In the genomic region with DNA sequence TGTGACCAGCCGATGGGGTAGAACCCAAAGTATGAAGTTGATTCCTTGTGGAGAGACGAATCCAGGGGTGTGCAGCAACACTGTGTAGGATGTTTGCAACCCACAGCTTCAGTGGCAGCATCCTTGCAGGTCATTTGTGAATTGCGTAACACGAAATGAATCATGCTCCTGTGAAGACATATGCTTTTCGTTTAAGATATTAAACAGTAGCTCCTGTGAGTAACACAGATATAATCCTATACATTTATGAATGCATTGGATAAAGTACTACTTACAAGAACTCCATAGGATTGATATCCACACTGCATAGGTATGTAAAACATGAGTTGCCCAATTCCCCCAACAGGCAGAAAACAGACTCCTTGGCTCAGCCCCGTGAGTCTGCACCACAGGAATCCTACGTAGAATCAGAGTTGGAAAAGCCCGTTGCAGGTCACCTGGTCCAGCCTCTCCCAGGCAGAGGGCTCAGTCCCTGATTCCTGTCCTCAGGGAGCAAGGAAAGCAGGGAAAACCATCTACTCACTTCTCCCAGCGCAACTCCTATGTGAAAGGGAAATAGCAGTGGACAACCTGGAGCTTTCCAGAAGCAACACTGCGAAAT, we compare ENCODE assay signal across 1 cellular context.
TF ChIP-seq lines count a peak whose summit lies in the region.

No MANE protein-coding gene starts in this region.

TF ChIP-seq in GM23338, 12 proteins besides CTCF, POLR2A, EP300 and RAD21 (continued from another document):
- TF ChIP-seq, protein P1, sequence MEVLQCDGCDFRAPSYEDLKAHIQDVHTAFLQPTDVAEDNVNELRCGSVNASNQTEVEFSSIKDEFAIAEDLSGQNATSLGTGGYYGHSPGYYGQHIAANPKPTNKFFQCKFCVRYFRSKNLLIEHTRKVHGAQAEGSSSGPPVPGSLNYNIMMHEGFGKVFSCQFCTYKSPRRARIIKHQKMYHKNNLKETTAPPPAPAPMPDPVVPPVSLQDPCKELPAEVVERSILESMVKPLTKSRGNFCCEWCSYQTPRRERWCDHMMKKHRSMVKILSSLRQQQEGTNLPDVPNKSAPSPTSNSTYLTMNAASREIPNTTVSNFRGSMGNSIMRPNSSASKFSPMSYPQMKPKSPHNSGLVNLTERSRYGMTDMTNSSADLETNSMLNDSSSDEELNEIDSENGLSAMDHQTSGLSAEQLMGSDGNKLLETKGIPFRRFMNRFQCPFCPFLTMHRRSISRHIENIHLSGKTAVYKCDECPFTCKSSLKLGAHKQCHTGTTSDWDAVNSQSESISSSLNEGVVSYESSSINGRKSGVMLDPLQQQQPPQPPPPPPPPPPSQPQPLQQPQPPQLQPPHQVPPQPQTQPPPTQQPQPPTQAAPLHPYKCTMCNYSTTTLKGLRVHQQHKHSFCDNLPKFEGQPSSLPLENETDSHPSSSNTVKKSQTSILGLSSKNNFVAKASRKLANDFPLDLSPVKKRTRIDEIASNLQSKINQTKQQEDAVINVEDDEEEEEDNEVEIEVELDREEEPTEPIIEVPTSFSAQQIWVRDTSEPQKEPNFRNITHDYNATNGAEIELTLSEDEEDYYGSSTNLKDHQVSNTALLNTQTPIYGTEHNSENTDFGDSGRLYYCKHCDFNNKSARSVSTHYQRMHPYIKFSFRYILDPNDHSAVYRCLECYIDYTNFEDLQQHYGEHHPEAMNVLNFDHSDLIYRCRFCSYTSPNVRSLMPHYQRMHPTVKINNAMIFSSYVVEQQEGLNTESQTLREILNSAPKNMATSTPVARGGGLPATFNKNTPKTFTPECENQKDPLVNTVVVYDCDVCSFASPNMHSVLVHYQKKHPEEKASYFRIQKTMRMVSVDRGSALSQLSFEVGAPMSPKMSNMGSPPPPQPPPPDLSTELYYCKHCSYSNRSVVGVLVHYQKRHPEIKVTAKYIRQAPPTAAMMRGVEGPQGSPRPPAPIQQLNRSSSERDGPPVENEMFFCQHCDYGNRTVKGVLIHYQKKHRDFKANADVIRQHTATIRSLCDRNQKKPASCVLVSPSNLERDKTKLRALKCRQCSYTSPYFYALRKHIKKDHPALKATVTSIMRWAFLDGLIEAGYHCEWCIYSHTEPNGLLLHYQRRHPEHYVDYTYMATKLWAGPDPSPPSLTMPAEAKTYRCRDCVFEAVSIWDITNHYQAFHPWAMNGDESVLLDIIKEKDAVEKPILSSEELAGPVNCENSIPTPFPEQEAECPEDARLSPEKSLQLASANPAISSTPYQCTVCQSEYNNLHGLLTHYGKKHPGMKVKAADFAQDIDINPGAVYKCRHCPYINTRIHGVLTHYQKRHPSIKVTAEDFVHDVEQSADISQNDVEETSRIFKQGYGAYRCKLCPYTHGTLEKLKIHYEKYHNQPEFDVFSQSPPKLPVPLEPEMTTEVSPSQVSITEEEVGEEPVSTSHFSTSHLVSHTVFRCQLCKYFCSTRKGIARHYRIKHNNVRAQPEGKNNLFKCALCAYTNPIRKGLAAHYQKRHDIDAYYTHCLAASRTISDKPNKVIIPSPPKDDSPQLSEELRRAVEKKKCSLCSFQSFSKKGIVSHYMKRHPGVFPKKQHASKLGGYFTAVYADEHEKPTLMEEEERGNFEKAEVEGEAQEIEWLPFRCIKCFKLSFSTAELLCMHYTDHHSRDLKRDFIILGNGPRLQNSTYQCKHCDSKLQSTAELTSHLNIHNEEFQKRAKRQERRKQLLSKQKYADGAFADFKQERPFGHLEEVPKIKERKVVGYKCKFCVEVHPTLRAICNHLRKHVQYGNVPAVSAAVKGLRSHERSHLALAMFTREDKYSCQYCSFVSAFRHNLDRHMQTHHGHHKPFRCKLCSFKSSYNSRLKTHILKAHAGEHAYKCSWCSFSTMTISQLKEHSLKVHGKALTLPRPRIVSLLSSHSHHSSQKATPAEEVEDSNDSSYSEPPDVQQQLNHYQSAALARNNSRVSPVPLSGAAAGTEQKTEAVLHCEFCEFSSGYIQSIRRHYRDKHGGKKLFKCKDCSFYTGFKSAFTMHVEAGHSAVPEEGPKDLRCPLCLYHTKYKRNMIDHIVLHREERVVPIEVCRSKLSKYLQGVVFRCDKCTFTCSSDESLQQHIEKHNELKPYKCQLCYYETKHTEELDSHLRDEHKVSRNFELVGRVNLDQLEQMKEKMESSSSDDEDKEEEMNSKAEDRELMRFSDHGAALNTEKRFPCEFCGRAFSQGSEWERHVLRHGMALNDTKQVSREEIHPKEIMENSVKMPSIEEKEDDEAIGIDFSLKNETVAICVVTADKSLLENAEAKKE (CRISPR knock-in tag; IDR thresholded peaks at IDR 0.05), result no peak
- no peak for TF ChIP-seq STAT1 (IDR thresholded peaks at IDR 0.05; ENCODE audit: unreplicated experiment)
- TF ChIP-seq ZNF114 (CRISPR knock-in tag; IDR thresholded peaks at IDR 0.05), result no peak
- TF ChIP-seq, protein P2, sequence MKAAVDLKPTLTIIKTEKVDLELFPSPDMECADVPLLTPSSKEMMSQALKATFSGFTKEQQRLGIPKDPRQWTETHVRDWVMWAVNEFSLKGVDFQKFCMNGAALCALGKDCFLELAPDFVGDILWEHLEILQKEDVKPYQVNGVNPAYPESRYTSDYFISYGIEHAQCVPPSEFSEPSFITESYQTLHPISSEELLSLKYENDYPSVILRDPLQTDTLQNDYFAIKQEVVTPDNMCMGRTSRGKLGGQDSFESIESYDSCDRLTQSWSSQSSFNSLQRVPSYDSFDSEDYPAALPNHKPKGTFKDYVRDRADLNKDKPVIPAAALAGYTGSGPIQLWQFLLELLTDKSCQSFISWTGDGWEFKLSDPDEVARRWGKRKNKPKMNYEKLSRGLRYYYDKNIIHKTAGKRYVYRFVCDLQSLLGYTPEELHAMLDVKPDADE (IDR thresholded peaks at IDR 0.05), result no peak
- no peak for TF ChIP-seq EZH2 (IDR thresholded peaks at IDR 0.05; ENCODE audit: low read depth, unreplicated experiment)
- TF ChIP-seq NANOG (IDR thresholded peaks at IDR 0.05; ENCODE audit: borderline replicate concordance), result no peak
